ENCODE assay signal across 8 cellular contexts in genomic region chr3:105366302-105367062, GRCh38. TPM values are rescaled to one million over a fixed set of nuclear protein-coding genes. Genes with fewer than 3 reads are reported as not detected.
A peak's percentile ranks its signal among the peaks of the same experiment; 100 is the strongest.
DNase-seq lines count a peak whose midpoint lies in the region; ATAC-seq and TF ChIP-seq lines count a peak whose summit lies in the region.

Gene ALCAM (plus strand): TSS chr3:105366909.

- intact Hi-C loops in activated B cell treated with CpG ODN at 0.5 μM for 24 hours (cut with micrococcal nuclease): loop anchor here (1.0 to 10.0 kb wide), 7 partner anchors 18 to 808 kb away; no protein-coding TSS in a partner anchor

- H3K9me3 Mint-ChIP-seq in activated B cell treated with CpG ODN at 0.5 μM for 24 hours: no peaks in the 10 kb centered on the region

- TF ChIP-seq CTCF in AG09319 (IDR thresholded peaks at IDR 0.05; ENCODE audit: low read depth, low read length) (peak; percentile 82), activated B cell treated with CpG ODN at 0.5 μM for 24 hours (IDR thresholded peaks at IDR 0.05) (no peak)

- DNase-seq in AG09319 (ENCODE audit: extremely low read depth, low read depth) (peak; percentile 98), NCI-H2227 treated with DMSO at 0.1 percent for 48 hours (lab: John Stamatoyannopoulos, UW) (peak; percentile 5), activated B cell treated with CpG ODN at 0.5 μM for 24 hours (peak; percentile 80), iris pigment epithelial cell (ENCODE audit: low read depth) (peak; percentile 100)
- peak; percentile 79 for DNase-seq in central memory CD4-positive, alpha-beta T cell
- DNase-seq in stimulated activated CD4-positive, alpha-beta T cell treated with anti-CD3 and anti-CD28 coated beads, Interleukin-12 subunit alpha, Interleukin-12 subunit beta, amount 100 ng/mL, for 4 hours: peak; percentile 74

- H3K4me3 Mint-ChIP-seq in activated B cell treated with CpG ODN at 0.5 μM for 24 hours: peak within 1 kb of the TSS; percentile 97

- no peaks in the 10 kb centered on the region for H3K27me3 Mint-ChIP-seq in activated B cell treated with CpG ODN at 0.5 μM for 24 hours

- CTCF ChIA-PET in activated B cell treated with CpG ODN at 0.5 μM for 24 hours (lab: Charles Lee): interaction anchor here (1.6 kb wide), 1 partner anchor 770 kb away, joined by 5 read pairs; no protein-coding TSS in a partner anchor

- peaks cover 25% of the 10 kb centered on the region for H3K36me3 Mint-ChIP-seq in activated B cell treated with CpG ODN at 0.5 μM for 24 hours (ENCODE audit: low read depth)

- peak within 1 kb of the TSS; percentile 99 for H3K27ac Mint-ChIP-seq in activated B cell treated with CpG ODN at 0.5 μM for 24 hours

- peaks cover 33% of the 10 kb centered on the region for H3K4me1 Mint-ChIP-seq in activated B cell treated with CpG ODN at 0.5 μM for 24 hours

- POLR2A ChIA-PET in activated B cell treated with CpG ODN at 0.5 μM for 24 hours (lab: Charles Lee): interaction anchor here (0.6 to 3.3 kb wide), 4 partner anchors 43 to 844 kb away, joined by 4 to 14 read pairs (median 10); no protein-coding TSS in a partner anchor

- ATAC-seq in GM18909 (IDR thresholded peaks at IDR 0.05; ENCODE audit: poor library complexity, unreplicated experiment): peak; percentile 64
- ATAC-seq in HG03159 (IDR thresholded peaks at IDR 0.05; ENCODE audit: unreplicated experiment): peak; percentile 52
- ATAC-seq in activated B cell treated with CpG ODN at 0.5 μM for 24 hours (ENCODE audit: low read depth): peak; percentile 62

RNA-seq across cellular contexts. Expression of gene ALCAM, which starts in this region (rescaled TPM):
- 27.6 and 28.5 TPM in 2 replicates for total RNA-seq in activated B cell treated with CpG ODN at 0.5 μM for 24 hours

Comparison
In these comparisons a context has a peak if more than half of its experiments do, and no peak if none do; other contexts are left out.
1. Peak in every context shown above with its lines: DNase-seq and ATAC-seq.
2. DNase-seq: peak in every context shown above with its lines; median percentile 100 in iris pigment epithelial cell; 98 in AG09319; 80 in activated B cell treated with CpG ODN at 0.5 μM for 24 hours; 79 in central memory CD4-positive, alpha-beta T cell; 74 in stimulated activated CD4-positive, alpha-beta T cell treated with anti-CD3 and anti-CD28 coated beads, Interleukin-12 subunit alpha, Interleukin-12 subunit beta, amount 100 ng/mL, for 4 hours; 5 in NCI-H2227 treated with DMSO at 0.1 percent for 48 hours.